In the genomic region with DNA sequence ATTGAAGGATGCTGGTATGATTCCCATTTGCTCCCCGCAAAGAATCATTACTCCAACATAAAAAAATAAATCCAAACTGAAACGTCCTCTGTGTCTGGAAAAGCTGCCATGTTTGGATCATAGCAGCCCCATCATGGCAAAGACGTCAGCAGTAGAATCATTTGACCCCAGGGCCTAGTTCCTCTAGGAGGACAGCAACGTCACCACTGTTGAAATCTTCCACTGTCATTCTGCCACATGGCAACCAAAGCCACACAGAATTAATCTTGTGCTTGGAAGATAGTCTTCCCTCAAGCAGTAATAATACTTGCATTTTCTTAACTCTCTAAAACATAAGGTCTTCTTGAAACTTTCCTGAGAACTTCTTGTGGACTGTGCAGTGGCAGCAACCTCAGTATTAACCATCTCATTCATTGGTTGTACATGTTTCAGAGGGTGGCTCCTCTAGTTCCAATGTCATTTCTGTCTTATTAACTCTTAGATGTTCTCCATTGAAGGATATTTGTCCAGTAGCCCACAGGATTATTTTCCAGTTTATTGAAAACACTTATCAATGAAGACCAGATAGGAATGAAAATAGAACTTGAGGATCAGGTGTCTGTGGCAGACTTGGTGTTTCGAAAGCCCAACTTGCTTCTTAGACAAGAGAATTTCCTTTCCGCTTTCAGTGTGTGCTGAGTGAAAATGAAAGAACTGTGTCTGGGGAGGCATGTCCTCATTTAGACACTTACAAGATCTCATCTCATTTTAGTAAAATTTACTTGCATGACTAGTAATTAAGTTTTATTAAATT, we compare ENCODE assay signal across 10 cellular contexts. TPM values are rescaled to one million over a fixed set of nuclear protein-coding genes. Genes with fewer than 3 reads are reported as not detected.
DNase-seq lines count a peak whose midpoint lies in the region; ATAC-seq, FAIRE-seq and TF ChIP-seq lines count a peak whose summit lies in the region.
"Had no signal": no experiment of that assay in that cellular context is flagged by ENCODE, and none has a peak within 500 bp of the region (broad histone marks: within the 10 kb centered on the region; RNA-seq: fewer than 3 reads in every experiment).

No MANE protein-coding gene starts in this region.

- intact Hi-C loops in activated CD4-positive, alpha-beta memory T cell treated with anti-CD3 and anti-CD28 coated beads for 36 hours (cut with micrococcal nuclease): no loop called here

- peak; percentile 97 for ATAC-seq in HG03097 (IDR thresholded peaks at IDR 0.05; ENCODE audit: low FRiP score, unreplicated experiment)
- ATAC-seq: HCT116 had no signal

- POLR2A ChIA-PET in activated CD4-positive, alpha-beta memory T cell treated with anti-CD3 and anti-CD28 coated beads for 36 hours (lab: Charles Lee): no interaction called here

- FAIRE-seq in GM12891 (lab: Jason Lieb, UNC): peak; percentile 80

- CTCF ChIA-PET in activated CD4-positive, alpha-beta memory T cell treated with anti-CD3 and anti-CD28 coated beads for 36 hours (lab: Charles Lee): interaction anchor here (0.6 kb wide), 1 partner anchor 893 kb away, joined by 3 read pairs; no protein-coding TSS in a partner anchor

- no peak for TF ChIP-seq CTCF in GM20000 (IDR thresholded peaks at IDR 0.05; ENCODE audit: extremely low read depth, missing control alignments)

- DNase-seq in GM12891 (ENCODE audit: insufficient read length, low spot score) (peak; percentile 21), GM20000 (ENCODE audit: low spot score) (peak; percentile 60), SIG-M5 treated with dmso at 0.1 percent for 504 hours (lab: John Stamatoyannopoulos, UW; ENCODE audit: unreplicated experiment) (peak; percentile 43), NCI-H187 treated with DMSO at 0.1 percent for 48 hours (lab: John Stamatoyannopoulos, UW) (no peak), HPDE6-E6E7 (ENCODE audit: extremely low spot score) (no peak), activated gamma-delta T cell (lab: John Stamatoyannopoulos, UW) (no peak)
- DNase-seq in activated CD4-positive, alpha-beta memory T cell treated with anti-CD3 and anti-CD28 coated beads for 36 hours: no peak
- DNase-seq: activated CD4-positive, alpha-beta memory T cell treated with anti-CD3 and anti-CD28 coated beads, Interleukin-2, amount 10 ng/mL, durations not matched to agents 7 days and 5 days had no signal

- peaks cover 13% of the 10 kb centered on the region for H3K27me3 Mint-ChIP-seq in activated CD4-positive, alpha-beta memory T cell treated with anti-CD3 and anti-CD28 coated beads for 36 hours

- H3K27ac Mint-ChIP-seq in activated CD4-positive, alpha-beta memory T cell treated with anti-CD3 and anti-CD28 coated beads for 36 hours: no peak overlapping the region
- H3K27ac Mint-ChIP-seq: activated CD4-positive, alpha-beta memory T cell treated with anti-CD3 and anti-CD28 coated beads, Interleukin-2, amount 10 ng/mL, durations not matched to agents 7 days and 5 days had no signal

- no peak for TF ChIP-seq POLR2A in GM12891 (IDR thresholded peaks at IDR 0.05; ENCODE audit: low read depth, low read length)

- no peaks in the 10 kb centered on the region for H3K9me3 Mint-ChIP-seq in activated CD4-positive, alpha-beta memory T cell treated with anti-CD3 and anti-CD28 coated beads for 36 hours
- H3K9me3 Mint-ChIP-seq: activated CD4-positive, alpha-beta memory T cell treated with anti-CD3 and anti-CD28 coated beads, Interleukin-2, amount 10 ng/mL, durations not matched to agents 7 days and 5 days had no signal

- peaks cover 9% of the 10 kb centered on the region for H3K4me1 Mint-ChIP-seq in activated CD4-positive, alpha-beta memory T cell treated with anti-CD3 and anti-CD28 coated beads for 36 hours (ENCODE audit: low read depth)

- H3K4me3 Mint-ChIP-seq in activated CD4-positive, alpha-beta memory T cell treated with anti-CD3 and anti-CD28 coated beads for 36 hours: no peak overlapping the region
- H3K4me3 Mint-ChIP-seq: activated CD4-positive, alpha-beta memory T cell treated with anti-CD3 and anti-CD28 coated beads, Interleukin-2, amount 10 ng/mL, durations not matched to agents 7 days and 5 days had no signal

- no peaks in the 10 kb centered on the region for H3K36me3 Mint-ChIP-seq in activated CD4-positive, alpha-beta memory T cell treated with anti-CD3 and anti-CD28 coated beads for 36 hours

TF ChIP-seq in GM12891, 5 proteins besides CTCF, POLR2A, EP300 and RAD21:
- peak; percentile 66 for TF ChIP-seq PAX5 (IDR thresholded peaks at IDR 0.05; ENCODE audit: insufficient read depth, low read length, severe bottlenecking)
- TF ChIP-seq SPI1 (IDR thresholded peaks at IDR 0.05; ENCODE audit: low read depth, low read length): peak; percentile 46
- no peak for TF ChIP-seq POU2F2 (IDR thresholded peaks at IDR 0.05; ENCODE audit: low read depth, low read length)
- TF ChIP-seq TAF1 (IDR thresholded peaks at IDR 0.05; ENCODE audit: low read depth, low read length): no peak

RNA-seq across cellular contexts. Expression of a gene that starts 28.8 kb away (rescaled TPM):
- polyA plus RNA-seq in GM12891 (2012; ENCODE audit: low read depth, missing spikeins): 0.03 TPM
- not detected for total RNA-seq in activated CD4-positive, alpha-beta memory T cell treated with anti-CD3 and anti-CD28 coated beads for 36 hours
- total RNA-seq: activated CD4-positive, alpha-beta memory T cell treated with anti-CD3 and anti-CD28 coated beads, Interleukin-2, amount 10 ng/mL, durations not matched to agents 7 days and 5 days had no signal

Comparison
In these comparisons a context has a peak if more than half of its experiments do, and no peak if none do; other contexts are left out.
1. DNase-seq: peak in GM12891 (single experiment), GM20000 (single experiment) and SIG-M5 treated with dmso at 0.1 percent for 504 hours (single experiment); none in NCI-H187 treated with DMSO at 0.1 percent for 48 hours (single experiment), HPDE6-E6E7 (single experiment), activated CD4-positive, alpha-beta memory T cell treated with anti-CD3 and anti-CD28 coated beads for 36 hours (single experiment) and activated gamma-delta T cell (single experiment).